In genomic region chr11:128603752-128604472, GRCh38 we compare ENCODE assay signal across 10 cellular contexts. TPM values are rescaled to one million over a fixed set of nuclear protein-coding genes. Genes with fewer than 3 reads are reported as not detected.
DNase-seq lines count a peak whose midpoint lies in the region; ATAC-seq and TF ChIP-seq lines count a peak whose summit lies in the region.
"Had no signal": no experiment of that assay in that cellular context is flagged by ENCODE, and none has a peak within 500 bp of the region (broad histone marks: within the 10 kb centered on the region; RNA-seq: fewer than 3 reads in every experiment).

No MANE protein-coding gene starts in this region.

- TF ChIP-seq CTCF in GM13977 (IDR thresholded peaks at IDR 0.05; ENCODE audit: extremely low read depth, insufficient read depth, missing control alignments) (peak; percentile 41), choroid plexus epithelial cell (conservative IDR thresholded peaks at IDR 0.05; ENCODE audit: low read depth, low read length) (no peak), tibial nerve (IDR thresholded peaks at IDR 0.05) (no peak), H9 (conservative IDR thresholded peaks at IDR 0.05) (no peak; the same call in 2 of the 3 replicates)

- no peak overlapping the region for H2BK120ac ChIP-seq in H9 (ENCODE audit: low read depth, low read length, poor library complexity, severe bottlenecking)

- no peak overlapping the region for H4K91ac ChIP-seq in H9 (ENCODE audit: insufficient read length, low read depth, low read length)

- no peak overlapping the region for H4K5ac ChIP-seq in H9 (ENCODE audit: insufficient read length, low read depth, low read length)

- no peak overlapping the region for H2BK12ac ChIP-seq in H9 (ENCODE audit: insufficient read length, low read depth, low read length)

- peaks cover 8 to 72% (median 43%) of the 10 kb centered on the region in 4 donors for H3K4me1 Mint-ChIP-seq in CD4-positive, CD25-positive, alpha-beta regulatory T cell
- H3K4me1 Mint-ChIP-seq in H9 = peaks cover 17 to 21% of the 10 kb centered on the region in 2 experiments

- no peak overlapping the region for H3K27ac ChIP-seq in CD4-positive, CD25-positive, alpha-beta regulatory T cell (ENCODE audit: insufficient read depth, low read length, poor library complexity, severe bottlenecking)
- H3K27ac ChIP-seq in tibial nerve (peak overlapping the region in 2 of 4 donors; percentile 30 to 77), H9 (ENCODE audit: insufficient read length, low read depth, low read length) (no peak overlapping the region)

- WGBS in tibial nerve, 2 donors = 48 to 54% methylated on average over 5 of the region's 5 CpGs
- WGBS in H9 (ENCODE audit: extremely low coverage, insufficient read length, low lambda C conversion rate) = no CpG with 5 or more reads among the region's 5 CpGs

- H3K4me3 Mint-ChIP-seq in CD4-positive, CD25-positive, alpha-beta regulatory T cell = no peak overlapping the region
- H3K4me3 Mint-ChIP-seq in H9 = no peak overlapping the region

- H3K4me1 ChIP-seq in CD4-positive, CD25-positive, alpha-beta regulatory T cell (ENCODE audit: control insufficient read depth, insufficient read depth, low read length, poor library complexity, severe bottlenecking) = peaks cover 25% of the 10 kb centered on the region
- peaks cover 0 to 14% (median 10%) of the 10 kb centered on the region in 4 donors for H3K4me1 ChIP-seq in tibial nerve
- peaks cover under 1% of the 10 kb centered on the region; the same call in 1 of the 2 replicates for H3K4me1 ChIP-seq in H9 (ENCODE audit: insufficient read depth, low read length)

- no peaks in the 10 kb centered on the region for H3K23me2 ChIP-seq in H9 (ENCODE audit: insufficient read length, low read depth, low read length, poor library complexity, severe bottlenecking)

- no peaks in the 10 kb centered on the region for H3K79me2 ChIP-seq in H9 (ENCODE audit: insufficient read depth, low read length)

- H3K23ac ChIP-seq in H9 (ENCODE audit: insufficient read length, low read depth, low read length) = no peak overlapping the region

- TF ChIP-seq POLR2A in tibial nerve (IDR thresholded peaks at IDR 0.05) = no peak

- H3K14ac ChIP-seq in H9 (ENCODE audit: insufficient read depth, low read length) = no peak overlapping the region

- DNase-seq in CD4-positive, CD25-positive, alpha-beta regulatory T cell = peak in 1 of 3 donors; percentile 18
- DNase-seq in GM13977 (ENCODE audit: low spot score) = no peak
- DNase-seq in choroid plexus epithelial cell (ENCODE audit: low read depth) = peak; percentile 46
- DNase-seq in tibial nerve (ENCODE audit: low spot score in 2 of 2) = no peak
- no peak for DNase-seq in UCSD-AML1 (lab: John Stamatoyannopoulos, UW; ENCODE audit: unreplicated experiment)
- DNase-seq in activated gamma-delta T cell treated with Interleukin-2 at 50 U/mL for 16 hours = no peak
- no peak for DNase-seq in H9
- DNase-seq: activated CD4-positive, CD25-positive, alpha-beta regulatory T cell; NCI-H1694 treated with DMSO at 0.1 percent for 48 hours had no signal

- H2AFZ ChIP-seq in H9 (ENCODE audit: low read length) = no peak overlapping the region

- no peaks in the 10 kb centered on the region for H3K36me3 ChIP-seq in CD4-positive, CD25-positive, alpha-beta regulatory T cell (ENCODE audit: control insufficient read depth, insufficient read depth, low read length)
- no peaks in the 10 kb centered on the region for H3K36me3 ChIP-seq in tibial nerve

- no peak overlapping the region for H3K4me3 ChIP-seq in CD4-positive, CD25-positive, alpha-beta regulatory T cell (ENCODE audit: low read depth, low read length)
- H3K4me3 ChIP-seq in choroid plexus epithelial cell (ENCODE audit: low read depth, low read length) (no peak overlapping the region), tibial nerve (no peak overlapping the region)

- H4K8ac ChIP-seq in H9 (replicated peaks; ENCODE audit: insufficient read length, low read depth, low read length) = no peak overlapping the region

- H3T11ph ChIP-seq in H9 (ENCODE audit: low read length) = no peak overlapping the region

- H3K18ac ChIP-seq in H9 (ENCODE audit: insufficient read length, low read depth, low read length) = no peak overlapping the region

- in situ Hi-C loops in GM13977 (cut with MboI; ENCODE audit: low pct_unique_long_range_greater_than_20kb, low sequenced_read_pairs, unreplicated experiment) = no loop called here

- no peak for TF ChIP-seq EP300 in tibial nerve (IDR thresholded peaks at IDR 0.05)

- H3K79me1 ChIP-seq in H9 (ENCODE audit: insufficient read depth, low read depth, low read length, poor library complexity, severe bottlenecking) = no peaks in the 10 kb centered on the region

- no peak overlapping the region for H3K9ac ChIP-seq in H9 (ENCODE audit: extremely low read depth, insufficient read length, low read length)

- no peaks in the 10 kb centered on the region for H4K20me1 ChIP-seq in H9 (ENCODE audit: control insufficient read depth, insufficient read depth, insufficient read length)

- no peak overlapping the region for H2BK20ac ChIP-seq in H9 (ENCODE audit: low read depth, low read length, poor library complexity, severe bottlenecking)

- H3K9me3 ChIP-seq in CD4-positive, CD25-positive, alpha-beta regulatory T cell (ENCODE audit: control insufficient read depth in 2 of 2, low read length in 2 of 2) = no peaks in the 10 kb centered on the region
- no peaks in the 10 kb centered on the region for H3K9me3 ChIP-seq in tibial nerve
- H3K9me3 ChIP-seq in H9 (ENCODE audit: control insufficient read depth, low read depth, low read length) = no peaks in the 10 kb centered on the region

- H3K4me2 ChIP-seq in H9 (ENCODE audit: insufficient read depth, insufficient read length, low read length) = no peak overlapping the region

- no peak overlapping the region for H2BK15ac ChIP-seq in H9 (ENCODE audit: low read depth, low read length)

- H3K27ac Mint-ChIP-seq in CD4-positive, CD25-positive, alpha-beta regulatory T cell = peak overlapping the region; percentile 49 to 70 (median 52)
- H3K27ac Mint-ChIP-seq in H9 = no peak overlapping the region

- ATAC-seq in CD4-positive, CD25-positive, alpha-beta regulatory T cell (ENCODE audit: low read depth in 2 of 2) = peak in 1 of 2 donors; percentile 11
- peak; percentile 78 for ATAC-seq in HG03432 (IDR thresholded peaks at IDR 0.05; ENCODE audit: unreplicated experiment)

- H3K36me3 Mint-ChIP-seq in CD4-positive, CD25-positive, alpha-beta regulatory T cell = no peaks in the 10 kb centered on the region
- no peaks in the 10 kb centered on the region for H3K36me3 Mint-ChIP-seq in H9 (ENCODE audit: insufficient read depth in 1 of 3, low read depth in 3 of 3)

- no peaks in the 10 kb centered on the region for H3K27me3 Mint-ChIP-seq in CD4-positive, CD25-positive, alpha-beta regulatory T cell
- peaks cover 2% of the 10 kb centered on the region for H3K27me3 Mint-ChIP-seq in H9 (ENCODE audit: low read depth)

- no peaks in the 10 kb centered on the region for H3K9me3 Mint-ChIP-seq in CD4-positive, CD25-positive, alpha-beta regulatory T cell
- H3K9me3 Mint-ChIP-seq in H9 = no peaks in the 10 kb centered on the region

- no peak overlapping the region for H2BK5ac ChIP-seq in H9 (ENCODE audit: insufficient read length, low read length)

- H3K56ac ChIP-seq in H9 (ENCODE audit: insufficient read length, low read depth, low read length) = no peak overlapping the region

- no peaks in the 10 kb centered on the region for H3K27me3 ChIP-seq in CD4-positive, CD25-positive, alpha-beta regulatory T cell (ENCODE audit: control insufficient read depth, insufficient read depth, low read length)
- no peaks in the 10 kb centered on the region for H3K27me3 ChIP-seq in tibial nerve
- H3K27me3 ChIP-seq in H9 (ENCODE audit: insufficient read depth, low read length) = no peaks in the 10 kb centered on the region

- H2AK5ac ChIP-seq in H9 (ENCODE audit: insufficient read length, low read length) = no peak overlapping the region

- no peak overlapping the region for H3K4ac ChIP-seq in H9 (ENCODE audit: low read depth, low read length)

RNA-seq across cellular contexts. Expression of gene ETS1, which starts 16.6 kb away (rescaled TPM):
- 1,033 TPM for total RNA-seq in CD4-positive, CD25-positive, alpha-beta regulatory T cell
- polyA plus RNA-seq in CD4-positive, CD25-positive, alpha-beta regulatory T cell = 100 to 1,000 TPM; 489 to 636 (median 541) TPM
- 10 to 100 TPM; 46.3 to 70.6 (median 57.6) TPM for total RNA-seq in tibial nerve
- 29.0 and 29.9 TPM in 2 replicates for total RNA-seq in H9 (2021)

Comparison
In these comparisons a context has a peak if more than half of its experiments do, and no peak if none do; other contexts are left out.
1. H3K27ac Mint-ChIP-seq: peak in CD4-positive, CD25-positive, alpha-beta regulatory T cell (3 of 3); none in H9 (0 of 3).
2. RNA of gene ETS1, which starts 16.6 kb away (total RNA-seq): 1,033 TPM in CD4-positive, CD25-positive, alpha-beta regulatory T cell (single experiment); 46.3 to 70.6 TPM in tibial nerve and 29.0 to 29.9 TPM in H9; every median in the first group is over 10 times any median in the second.